In the genomic region with DNA sequence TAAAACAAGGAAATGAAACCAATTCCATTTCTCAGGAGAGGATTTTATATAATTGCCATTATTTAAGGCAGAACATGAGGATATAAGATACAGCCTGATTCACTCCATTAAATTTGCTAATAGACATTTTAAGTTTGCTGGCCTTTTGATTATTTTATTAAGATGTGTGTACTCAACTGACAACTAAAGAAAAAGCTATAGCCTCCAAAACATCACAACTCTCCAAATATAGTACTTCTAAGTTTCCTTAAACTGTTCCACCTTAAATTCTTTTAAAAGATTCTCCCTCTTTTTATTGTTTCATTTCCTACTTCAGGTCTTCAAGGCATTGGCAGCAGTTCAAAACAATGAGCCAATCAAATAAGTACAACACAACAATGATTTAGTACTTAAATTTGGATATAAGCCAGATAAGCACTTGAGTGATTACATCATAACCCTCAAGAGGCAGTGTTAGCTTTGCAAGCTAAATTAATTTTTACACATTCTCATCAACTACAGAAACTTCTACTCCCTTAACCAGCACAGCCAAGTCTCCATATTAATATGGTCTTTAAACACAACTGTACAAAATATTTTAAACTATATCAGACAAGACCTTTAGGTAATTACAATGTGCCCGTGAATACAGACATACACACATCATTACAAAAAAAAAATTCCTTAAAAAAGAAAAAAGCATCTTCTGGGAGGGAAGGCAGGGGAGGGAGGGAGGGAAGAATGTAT, we compare ENCODE assay signal across 8 cellular contexts.
A peak's percentile ranks its signal among the peaks of the same experiment; 100 is the strongest.
DNase-seq lines count a peak whose midpoint lies in the region; ATAC-seq and TF ChIP-seq lines count a peak whose summit lies in the region.

No MANE protein-coding gene starts in this region.

- H2BK12ac ChIP-seq in neuronal stem cell (ENCODE audit: low read length), result no peak overlapping the region

- H2BK15ac ChIP-seq in neuronal stem cell (ENCODE audit: low read length), result no peak overlapping the region

- no peak overlapping the region for H2AK5ac ChIP-seq in neuronal stem cell (ENCODE audit: low read depth, low read length)

- H3K4me1 ChIP-seq in heart left ventricle (peaks cover 0 to 50% (median 26%) of the 10 kb centered on the region in 12 donors), subcutaneous abdominal adipose tissue (ENCODE audit: control insufficient read depth in 5 of 5, insufficient read depth in 5 of 5, low read length in 5 of 5) (peaks cover 0 to 19% (median 13%) of the 10 kb centered on the region in 5 donors), neuronal stem cell (ENCODE audit: control insufficient read depth in 2 of 2, insufficient read depth in 1 of 2, low read depth in 1 of 2, low read length in 2 of 2) (no peaks in the 10 kb centered on the region)

- no peak overlapping the region for H4K8ac ChIP-seq in neuronal stem cell (ENCODE audit: low read depth, low read length)

- H3K27ac ChIP-seq in heart left ventricle (peak overlapping the region in 9 of 12 donors; percentile 6 to 76 (median 28)), subcutaneous abdominal adipose tissue (ENCODE audit: low read depth, low read length) (peak overlapping the region; percentile 8), neuronal stem cell (replicated peaks; ENCODE audit: low read length) (no peak overlapping the region)

- H2BK120ac ChIP-seq in neuronal stem cell (ENCODE audit: low read depth, low read length), result no peak overlapping the region

- no peak overlapping the region for H3K14ac ChIP-seq in neuronal stem cell (ENCODE audit: low read length)

- H3K9me3 ChIP-seq in heart left ventricle (no peaks in the 10 kb centered on the region), subcutaneous abdominal adipose tissue (ENCODE audit: control insufficient read depth in 5 of 5, low read length in 5 of 5) (no peaks in the 10 kb centered on the region), neuronal stem cell (replicated peaks in 1 of 2; ENCODE audit: control insufficient read depth in 2 of 2, insufficient read depth in 1 of 2, low read depth in 1 of 2, low read length in 2 of 2) (no peaks in the 10 kb centered on the region)

- ATAC-seq in heart left ventricle (peak in 3 of 4 donors; percentile 72 to 90 (median 84)), HG03159 (IDR thresholded peaks at IDR 0.05; ENCODE audit: unreplicated experiment) (no peak), GM18498 (IDR thresholded peaks at IDR 0.05; ENCODE audit: unreplicated experiment) (no peak)

- H3K36me3 ChIP-seq in heart left ventricle (peaks cover 0 to 30% (median 20%) of the 10 kb centered on the region in 9 donors), subcutaneous abdominal adipose tissue (ENCODE audit: control insufficient read depth in 5 of 5, insufficient read depth in 5 of 5, low read length in 5 of 5) (peaks cover 0 to 18% (median 9%) of the 10 kb centered on the region in 5 donors), neuronal stem cell (replicated peaks in 1 of 2; ENCODE audit: control insufficient read depth in 2 of 2, insufficient read depth in 2 of 2, low read length in 2 of 2) (peaks cover 2 to 40% of the 10 kb centered on the region in 2 donors)

- H2BK5ac ChIP-seq in neuronal stem cell (ENCODE audit: low read length), result no peak overlapping the region

- H3K4me2 ChIP-seq in neuronal stem cell (ENCODE audit: insufficient read depth, low read length, poor library complexity, severe bottlenecking), result no peak overlapping the region

- H3K23ac ChIP-seq in neuronal stem cell (ENCODE audit: low read depth, low read length, poor library complexity), result no peak overlapping the region

- H3K9ac ChIP-seq in subcutaneous abdominal adipose tissue (ENCODE audit: low read length in 5 of 5), result no peak overlapping the region
- H3K9ac ChIP-seq in neuronal stem cell (ENCODE audit: low read depth, low read length, poor library complexity), result no peak overlapping the region

- H3K4me3 ChIP-seq in heart left ventricle (peak overlapping the region in 5 of 12 donors; percentile 2 to 18 (median 13)), subcutaneous abdominal adipose tissue (ENCODE audit: low read depth in 1 of 5, low read length in 5 of 5) (peak overlapping the region in 1 of 5 donors; percentile 8), neuronal stem cell (ENCODE audit: low read length in 2 of 2) (no peak overlapping the region)

- no peak overlapping the region for H2AFZ ChIP-seq in neuronal stem cell (ENCODE audit: low read length)

- H3K27me3 ChIP-seq in heart left ventricle (no peaks in the 10 kb centered on the region), subcutaneous abdominal adipose tissue (ENCODE audit: control insufficient read depth in 5 of 5, insufficient read depth in 4 of 5, low read length in 5 of 5) (no peaks in the 10 kb centered on the region), neuronal stem cell (ENCODE audit: control insufficient read depth in 3 of 3, insufficient read depth in 3 of 3, low read depth in 1 of 3, low read length in 3 of 3) (no peaks in the 10 kb centered on the region)

- intact Hi-C loops in heart left ventricle (cut with DNase I), result no loop called here

- no peak overlapping the region for H3K18ac ChIP-seq in neuronal stem cell (ENCODE audit: low read length)

- H3K4ac ChIP-seq in neuronal stem cell (ENCODE audit: low read length), result no peak overlapping the region

- no peak for TF ChIP-seq POLR2A in heart left ventricle (IDR thresholded peaks at IDR 0.05)

- 47 to 56% (median 53%) methylated on average over 1 of the region's 1 CpG for WGBS in heart left ventricle, 4 donors
- WGBS in neuronal stem cell (ENCODE audit: extremely low coverage in 2 of 2, insufficient read length in 2 of 2, insufficient replicate concordance in 1 of 2), 2 donors, result no CpG with 5 or more reads among the region's 1 CpG

- no peak for TF ChIP-seq CTCF in heart left ventricle (IDR thresholded peaks at IDR 0.05)

- DNase-seq in DMS79 treated with DMSO at 0.1 percent for 48 hours (lab: John Stamatoyannopoulos, UW), result peak; percentile 96
- peak; percentile 59 for DNase-seq in NCI-H128 (lab: John Stamatoyannopoulos, UW; ENCODE audit: unreplicated experiment)
- DNase-seq in SW480 (ENCODE audit: low spot score), result peak; percentile 50
- peak in 2 of 5 donors; percentile 35 to 50 for DNase-seq in heart left ventricle
- DNase-seq in neuronal stem cell (ENCODE audit: low spot score), result no peak

- no peaks in the 10 kb centered on the region for H3K79me1 ChIP-seq in neuronal stem cell (ENCODE audit: low read depth, low read length)

- H4K91ac ChIP-seq in neuronal stem cell (ENCODE audit: low read depth, low read length, poor library complexity), result no peak overlapping the region

Comparison
In these comparisons a context has a peak if more than half of its experiments do, and no peak if none do; other contexts are left out.
1. ATAC-seq: peak in heart left ventricle (3 of 4); none in HG03159 (single experiment) and GM18498 (single experiment).